ENCODE assay signal across 10 cellular contexts in genomic region chr10:6299234-6299633, GRCh38.
A peak's percentile ranks its signal among the peaks of the same experiment; 100 is the strongest.
DNase-seq lines count a peak whose midpoint lies in the region; ATAC-seq, FAIRE-seq and TF ChIP-seq lines count a peak whose summit lies in the region.
"Had no signal": no experiment of that assay in that cellular context is flagged by ENCODE, and none has a peak within 500 bp of the region (broad histone marks: within the 10 kb centered on the region; RNA-seq: fewer than 3 reads in every experiment).

No MANE protein-coding gene starts in this region.

- H3K27ac Mint-ChIP-seq in CD14-positive monocyte: peak overlapping the region in 5 of 7 donors; percentile 30 to 87 (median 68)
- peak overlapping the region; percentile 88 for H3K27ac Mint-ChIP-seq in memory B cell

- peak; percentile 20 for FAIRE-seq in HTR-8/SVneo (lab: Jason Lieb, UNC)

- ATAC-seq in memory B cell (ENCODE audit: low read depth): no peak

- H3K36me3 Mint-ChIP-seq in CD14-positive monocyte (peaks cover 3 to 5% of the 10 kb centered on the region in 2 donors), memory B cell (no peaks in the 10 kb centered on the region)

- H3K4me1 Mint-ChIP-seq in CD14-positive monocyte (peaks cover 61% of the 10 kb centered on the region), memory B cell (peaks cover 30% of the 10 kb centered on the region)

- H3K4me3 Mint-ChIP-seq in CD14-positive monocyte: no peak overlapping the region
- no peak overlapping the region for H3K4me3 Mint-ChIP-seq in memory B cell

- no peak for TF ChIP-seq CTCF in CD14-positive monocyte (IDR thresholded peaks at IDR 0.05)

- peaks cover 2 to 14% (median 3%) of the 10 kb centered on the region in 3 donors for H3K27me3 Mint-ChIP-seq in CD14-positive monocyte (ENCODE audit: low read depth in 3 of 3)
- no peaks in the 10 kb centered on the region for H3K27me3 Mint-ChIP-seq in memory B cell
- H3K27me3 Mint-ChIP-seq: naive thymus-derived CD4-positive, alpha-beta T cell had no signal

- DNase-seq in CD14-positive monocyte (ENCODE audit: low spot score): no peak
- DNase-seq in HTR-8/SVneo (ENCODE audit: insufficient read length, low spot score): peak; percentile 32
- peak; percentile 2 for DNase-seq in amniotic epithelial cell (ENCODE audit: low read depth)
- no peak for DNase-seq in memory B cell (ENCODE audit: low spot score in 2 of 2)
- no peak for DNase-seq in C1 segment of cervical spinal cord (lab: John Stamatoyannopoulos, UW)
- DNase-seq in NCI-H748 (lab: John Stamatoyannopoulos, UW; ENCODE audit: unreplicated experiment): no peak
- no peak for DNase-seq in MV-4-11 (lab: John Stamatoyannopoulos, UW)
- DNase-seq in NCI-H1694 treated with DMSO at 0.1 percent for 48 hours (lab: John Stamatoyannopoulos, UW): no peak
- DNase-seq: NCI-H524 treated with DMSO at 0.1 percent for 48 hours had no signal

- H3K9me3 Mint-ChIP-seq in CD14-positive monocyte (peaks cover 0 to 8% (median under 1%) of the 10 kb centered on the region in 7 donors), memory B cell (no peaks in the 10 kb centered on the region)

- intact Hi-C loops in CD14-positive monocyte (cut with micrococcal nuclease): loop anchor here in 1 of 2 donors (10.0 kb wide), 2 partner anchors 46 to 54 kb away; no protein-coding TSS in a partner anchor

Comparison
In these comparisons a context has a peak if more than half of its experiments do, and no peak if none do; other contexts are left out.
1. DNase-seq: peak in HTR-8/SVneo (single experiment) and amniotic epithelial cell (single experiment); none in CD14-positive monocyte (single experiment), memory B cell (0 of 2), C1 segment of cervical spinal cord (0 of 14), NCI-H748 (single experiment), MV-4-11 (single experiment) and NCI-H1694 treated with DMSO at 0.1 percent for 48 hours (single experiment).